Comparison of ENCODE assay signal across 22 cellular contexts in the genomic region with DNA sequence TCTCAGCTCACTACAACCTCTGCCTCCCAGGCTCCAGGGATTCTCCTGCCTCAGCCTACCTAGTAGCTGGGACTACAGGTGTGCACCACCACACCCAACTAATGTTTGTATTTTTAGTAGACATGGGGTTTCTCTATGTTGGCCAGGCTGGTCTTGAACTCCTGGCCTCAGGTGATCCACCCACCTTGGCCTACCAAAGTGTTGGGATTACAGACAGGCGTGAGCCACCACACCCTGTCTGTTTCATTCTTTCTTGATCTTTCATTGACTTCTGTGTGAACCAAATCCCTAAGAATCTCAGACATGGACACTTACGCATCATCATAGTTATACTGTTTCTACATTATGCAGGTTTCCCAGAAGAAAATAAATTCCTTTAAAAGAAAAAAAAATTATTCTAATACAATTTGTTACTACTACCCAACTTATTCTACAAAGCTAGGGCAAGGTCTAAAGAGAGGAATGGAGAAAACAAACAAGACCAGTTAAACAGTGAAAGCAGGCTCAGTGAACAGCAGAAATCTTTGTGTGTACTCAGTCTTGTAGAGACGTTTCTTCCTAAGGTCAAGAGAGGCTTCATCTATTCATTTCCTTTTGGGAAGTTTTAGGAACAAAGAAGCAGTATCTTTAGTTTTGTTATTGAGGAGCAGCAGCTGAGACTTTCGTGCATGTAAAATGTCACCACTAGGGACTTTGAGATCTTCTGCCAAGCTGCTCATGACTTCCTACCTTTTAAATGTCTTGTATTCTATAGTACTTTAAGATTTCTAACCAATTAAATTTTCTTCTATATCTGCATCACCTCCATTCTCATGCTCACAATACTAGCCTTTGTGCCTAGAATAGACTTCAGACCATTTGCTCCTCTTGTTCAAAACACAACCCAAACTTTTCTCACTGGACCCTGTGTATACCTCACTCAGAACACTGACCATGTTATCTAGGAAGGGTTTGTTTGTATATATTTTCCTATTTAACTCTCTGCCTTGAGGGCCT. TPM values are rescaled to one million over a fixed set of nuclear protein-coding genes. Genes with fewer than 3 reads are reported as not detected.
DNase-seq lines count a peak whose midpoint lies in the region; ATAC-seq, FAIRE-seq and TF ChIP-seq lines count a peak whose summit lies in the region.
"Had no signal": no experiment of that assay in that cellular context is flagged by ENCODE, and none has a peak within 500 bp of the region (broad histone marks: within the 10 kb centered on the region; RNA-seq: fewer than 3 reads in every experiment).

No MANE protein-coding gene starts in this region.

- no peaks in the 10 kb centered on the region for H3K9me2 ChIP-seq in SU-DHL-6 (replicated peaks; ENCODE audit: insufficient read depth, low read length)

- H3K27ac ChIP-seq in SU-DHL-6 (ENCODE audit: low read depth, low read length) (no peak overlapping the region), mesendoderm (ENCODE audit: low read depth, low read length) (no peak overlapping the region), pancreas (no peak overlapping the region)
- H3K27ac ChIP-seq: heart right ventricle, ovary, spleen had no signal

- H4K8ac ChIP-seq in mesendoderm (ENCODE audit: low read depth, low read length), result no peak overlapping the region

- peak overlapping the region; percentile 85 for H2BK15ac ChIP-seq in mesendoderm (replicated peaks; ENCODE audit: low read depth)

- no peak for TF ChIP-seq POLR2A in GM18505 (IDR thresholded peaks at IDR 0.05; ENCODE audit: borderline replicate concordance, extremely low read depth, insufficient read depth, insufficient read length)

- no peak overlapping the region for H4K5ac ChIP-seq in mesendoderm (ENCODE audit: low read length)

- no peak overlapping the region for H3K4me3 ChIP-seq in SU-DHL-6 (ENCODE audit: insufficient read depth, low read length, poor library complexity, severe bottlenecking)
- no peak overlapping the region for H3K4me3 ChIP-seq in mesendoderm (ENCODE audit: low read length)
- no peak overlapping the region for H3K4me3 ChIP-seq in pancreas
- H3K4me3 ChIP-seq: heart right ventricle, mucosa of descending colon, ovary, spleen had no signal

- no peak for TF ChIP-seq CTCF in SU-DHL-6 (IDR thresholded peaks at IDR 0.05; ENCODE audit: insufficient read depth, low read length, poor library complexity, severe bottlenecking)
- TF ChIP-seq CTCF in pancreas (IDR thresholded peaks at IDR 0.05), result no peak

- H3F3A ChIP-seq in SU-DHL-6 (ENCODE audit: insufficient read depth), result no peaks in the 10 kb centered on the region

- H3K4me1 ChIP-seq in mesendoderm (ENCODE audit: control insufficient read depth, low read depth, low read length) (no peaks in the 10 kb centered on the region), pancreas (no peaks in the 10 kb centered on the region)

- H3K9ac ChIP-seq in SU-DHL-6 (ENCODE audit: low read length) (no peak overlapping the region), mesendoderm (ENCODE audit: low read length) (no peak overlapping the region)

- intact Hi-C loops in pancreas (cut with DNase I), result no loop called here

- no peaks in the 10 kb centered on the region for H3K27me3 ChIP-seq in SU-DHL-6 (ENCODE audit: low read length)
- no peaks in the 10 kb centered on the region for H3K27me3 ChIP-seq in mesendoderm (ENCODE audit: insufficient read depth, low read length, poor library complexity)
- H3K27me3 ChIP-seq in pancreas, result no peaks in the 10 kb centered on the region
- H3K27me3 ChIP-seq: heart right ventricle, ovary, spleen had no signal

- DNase-seq in DMS114 treated with DMSO at 0.1 percent for 48 hours (lab: John Stamatoyannopoulos, UW; ENCODE audit: unreplicated experiment) (peak; percentile 2), HuH-7 (ENCODE audit: low spot score) (peak; percentile 28), mesendoderm (no peak), pancreas (no peak)
- DNase-seq: activated CD4-positive, alpha-beta T cell treated with anti-CD3 and anti-CD28 coated beads, Interleukin-2, amount 50 U/mL, for 48 hours; amniotic stem cell; DMS79 treated with DMSO at 0.1 percent for 48 hours; heart right ventricle; mucosa of descending colon; NCI-H1417 treated with DMSO at 0.1 percent for 48 hours; NCI-H2227 treated with DMSO at 0.1 percent for 48 hours; ovary; spleen; stimulated activated naive CD4-positive, alpha-beta T cell had no signal

- no peak overlapping the region for H3K4ac ChIP-seq in mesendoderm (ENCODE audit: low read depth, low read length)

- no CpG with 5 or more reads among the region's 4 CpGs for WGBS in mesendoderm (ENCODE audit: extremely low coverage, insufficient coverage, low lambda C conversion rate)
- WGBS in pancreas, 2 donors, result 63 to 67% methylated on average over 4 of the region's 4 CpGs

- no peak overlapping the region for H3K56ac ChIP-seq in mesendoderm (ENCODE audit: low read length)

- H3K4me2 ChIP-seq in SU-DHL-6 (ENCODE audit: low read depth, low read length, poor library complexity, severe bottlenecking) (no peak overlapping the region), mesendoderm (ENCODE audit: low read length) (no peak overlapping the region)

- H3K23ac ChIP-seq in mesendoderm (ENCODE audit: low read length), result no peak overlapping the region

- H3K18ac ChIP-seq in mesendoderm (ENCODE audit: low read length), result peak overlapping the region; percentile 60

- no peaks in the 10 kb centered on the region for H3K9me3 ChIP-seq in SU-DHL-6 (ENCODE audit: insufficient read depth, low read length)
- H3K9me3 ChIP-seq in pancreas, result no peaks in the 10 kb centered on the region
- H3K9me3 ChIP-seq: heart right ventricle, mucosa of descending colon, ovary, spleen had no signal

- no peak overlapping the region for H2BK120ac ChIP-seq in mesendoderm (ENCODE audit: low read depth, low read length)

- no peak for FAIRE-seq in pancreas (lab: Jason Lieb, UNC)
- FAIRE-seq: endothelial cell of umbilical vein, GM19239, TTC549 had no signal

- H2BK5ac ChIP-seq in mesendoderm (ENCODE audit: low read length), result no peak overlapping the region

- H3K36me3 ChIP-seq in SU-DHL-6 (ENCODE audit: low read length), result no peaks in the 10 kb centered on the region
- H3K36me3 ChIP-seq in mesendoderm (ENCODE audit: control insufficient read depth, insufficient read depth, low read length), result no peaks in the 10 kb centered on the region
- no peaks in the 10 kb centered on the region for H3K36me3 ChIP-seq in pancreas
- H3K36me3 ChIP-seq: heart right ventricle, ovary, spleen had no signal

- no peaks in the 10 kb centered on the region for H3K79me2 ChIP-seq in SU-DHL-6 (ENCODE audit: insufficient read depth, low read length)
- no peaks in the 10 kb centered on the region for H3K79me2 ChIP-seq in mesendoderm (ENCODE audit: control insufficient read depth, insufficient read depth, low read length)

- peak overlapping the region; percentile 44 for H2AFZ ChIP-seq in SU-DHL-6 (ENCODE audit: low read depth, low read length, severe bottlenecking)

- ATAC-seq in GM18505 (IDR thresholded peaks at IDR 0.05; ENCODE audit: unreplicated experiment) (no peak), GM18870 (IDR thresholded peaks at IDR 0.05; ENCODE audit: unreplicated experiment) (no peak), GM18498 (IDR thresholded peaks at IDR 0.05; ENCODE audit: unreplicated experiment) (no peak), pancreas (no peak)
- ATAC-seq: activated T-helper 17 cell treated with anti-CD3 and anti-CD28 coated beads, Interleukin-2, amount 50 U/mL, for 72 hours; heart right ventricle; mucosa of descending colon had no signal

- H2AK5ac ChIP-seq in mesendoderm (ENCODE audit: low read length), result no peak overlapping the region

- no peaks in the 10 kb centered on the region for H4K20me1 ChIP-seq in SU-DHL-6 (ENCODE audit: low read depth, low read length)

- H3K79me1 ChIP-seq in mesendoderm (ENCODE audit: low read length), result no peaks in the 10 kb centered on the region

RNA-seq across cellular contexts. Expression of a gene that starts 5.6 kb away (rescaled TPM):
- polyA plus RNA-seq in mesendoderm (2013, experiment 1 of 2), result 142 TPM
- polyA plus RNA-seq in mesendoderm (2013, experiment 2 of 2), result 146 TPM
- total RNA-seq in pancreas, result 10 to 100 TPM in 5 of 6 donors, 1 to 10 TPM in 1; 10.0 to 19.7 (median 13.2) TPM
- polyA plus RNA-seq in pancreas, result 10 to 100 TPM in 1 of 2 donors, 1 to 10 TPM in 1; 2.5 to 10.4 TPM

Comparison
In these comparisons a context has a peak if more than half of its experiments do, and no peak if none do; other contexts are left out.
1. DNase-seq: peak in DMS114 treated with DMSO at 0.1 percent for 48 hours (single experiment) and HuH-7 (single experiment); none in mesendoderm (single experiment) and pancreas (0 of 6).